In the genomic region with DNA sequence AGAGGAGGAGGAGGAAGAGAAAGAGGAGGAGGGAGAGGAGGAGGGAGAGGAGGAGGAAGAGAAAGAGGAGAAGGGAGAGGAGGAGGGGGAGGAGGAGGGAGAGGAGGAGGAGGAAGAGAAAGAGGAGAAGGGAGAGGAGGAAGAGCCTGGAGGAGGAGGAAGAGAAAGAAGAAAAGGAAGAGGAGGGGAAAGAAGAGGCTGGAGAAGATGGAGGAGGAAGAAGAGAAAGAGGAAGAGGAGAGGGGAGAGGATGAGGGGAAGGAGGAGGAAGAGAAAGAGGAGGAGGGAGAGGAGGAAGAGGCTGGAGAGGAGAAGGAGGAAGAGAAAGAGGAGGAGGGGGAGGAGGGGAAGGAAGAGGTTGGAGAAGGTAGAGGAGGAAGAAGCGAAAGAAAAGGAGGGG, we compare ENCODE assay signal across 33 cellular contexts. TPM values are rescaled to one million over a fixed set of nuclear protein-coding genes. Genes with fewer than 3 reads are reported as not detected.
"Had no signal": no experiment of that assay in that cellular context is flagged by ENCODE, and none has a peak within 500 bp of the region (broad histone marks: within the 10 kb centered on the region; RNA-seq: fewer than 3 reads in every experiment).

No MANE protein-coding gene starts in this region.

- H3K9me3 Mint-ChIP-seq: endodermal cell, mesothelial cell of epicardium had no signal

- H3K27me3 Mint-ChIP-seq: dendritic cell treated with granulocyte-macrophage colony-stimulating factor and Interleukin-4, amounts not matched to agents 40 ng/mL and 50 ng/mL, for 4 days; effector memory CD8-positive, alpha-beta T cell had no signal

- H3K4me1 ChIP-seq: esophagus squamous epithelium, gastrocnemius medialis, heart right ventricle, left lung, lower lobe of right lung had no signal

- H3K4me3 Mint-ChIP-seq: dendritic cell treated with granulocyte-macrophage colony-stimulating factor and Interleukin-4, amounts not matched to agents 40 ng/mL and 50 ng/mL, for 4 days; effector memory CD8-positive, alpha-beta T cell; endodermal cell; naive B cell; naive thymus-derived CD8-positive, alpha-beta T cell had no signal

- H3K4me1 Mint-ChIP-seq: endodermal cell; naive B cell; naive thymus-derived CD8-positive, alpha-beta T cell had no signal

- FAIRE-seq: endometrium, islet of Langerhans, keratinocyte had no signal

- H3K4me3 ChIP-seq: esophagus squamous epithelium, gastrocnemius medialis, heart right ventricle, left lung, lower lobe of right lung, mucosa of descending colon had no signal

- H3K27me3 ChIP-seq: esophagus squamous epithelium, gastrocnemius medialis, heart right ventricle had no signal

- H3K36me3 Mint-ChIP-seq: mesothelial cell of epicardium; naive B cell; naive thymus-derived CD8-positive, alpha-beta T cell had no signal

- H3K9me3 ChIP-seq: esophagus squamous epithelium, gastrocnemius medialis, heart right ventricle, left lung, lower lobe of right lung, mucosa of descending colon had no signal

- DNase-seq: cortex of kidney; effector CD8-positive, alpha-beta T cell; effector memory CD8-positive, alpha-beta T cell; erythroblast; esophagus squamous epithelium; foreskin fibroblast; foreskin melanocyte; gastrocnemius medialis; glutamatergic neuron; head of caudate nucleus; heart right ventricle; hippocampal formation; left cardiac atrium; left lung; left ventricle myocardium superior; lower lobe of right lung; mesenchymal stem cell; mucosa of descending colon; naive B cell; naive thymus-derived CD8-positive, alpha-beta T cell had no signal

- H3K27ac ChIP-seq: epithelial cell of prostate, esophagus squamous epithelium, gastrocnemius medialis, heart right ventricle, left lung, lower lobe of right lung had no signal

- H3K36me3 ChIP-seq: esophagus squamous epithelium, gastrocnemius medialis, heart right ventricle, left lung, lower lobe of right lung had no signal

- H3K27ac Mint-ChIP-seq: dendritic cell treated with granulocyte-macrophage colony-stimulating factor and Interleukin-4, amounts not matched to agents 40 ng/mL and 50 ng/mL, for 4 days; effector memory CD8-positive, alpha-beta T cell; endodermal cell; mesothelial cell of epicardium; naive thymus-derived CD8-positive, alpha-beta T cell had no signal

RNA-seq across cellular contexts. Expression of a gene that starts 46.0 kb away (rescaled TPM):
- total RNA-seq: dermis microvascular lymphatic vessel endothelial cell; endodermal cell; esophagus mucosa; glomerular endothelial cell; heart right ventricle; kidney epithelial cell; left cardiac atrium; left lung; left ventricle myocardium superior; lower lobe of right lung; lung microvascular endothelial cell; mesothelial cell of epicardium; myocyte; naive thymus-derived CD8-positive, alpha-beta T cell had no signal
- polyA plus RNA-seq: heart right ventricle; keratinocyte; naive thymus-derived CD8-positive, alpha-beta T cell had no signal
